ENCODE assay signal across 21 cellular contexts in genomic region chr9:133260334-133261102, GRCh38. TPM values are rescaled to one million over a fixed set of nuclear protein-coding genes. Genes with fewer than 3 reads are reported as not detected.
A peak's percentile ranks its signal among the peaks of the same experiment; 100 is the strongest.
DNase-seq lines count a peak whose midpoint lies in the region; ATAC-seq, FAIRE-seq and TF ChIP-seq lines count a peak whose summit lies in the region.
"Had no signal": no experiment of that assay in that cellular context is flagged by ENCODE, and none has a peak within 500 bp of the region (broad histone marks: within the 10 kb centered on the region; RNA-seq: fewer than 3 reads in every experiment).

No MANE protein-coding gene starts in this region.

- H3K27me3 ChIP-seq in HepG2 (ENCODE audit: control insufficient read depth in 1 of 2, insufficient read depth in 2 of 2, low read length in 2 of 2) (0 out of 5 replicates have a peak, but pooled peaks cover 1 to 4% of the 10 kb centered on the region in 2 experiments), WERI-Rb-1 (ENCODE audit: insufficient read depth, low read depth, severe bottlenecking) (no peaks in the 10 kb centered on the region)

- in situ Hi-C loops in HepG2 (cut with HindIII; ENCODE audit: extremely low pct_ligation_motif_present, low pct_unique_long_range_greater_than_20kb), result no loop called here

- H3K4me1 ChIP-seq in HepG2 (ENCODE audit: insufficient read depth, low read length), result peaks cover 15% of the 10 kb centered on the region
- H3K4me1 ChIP-seq: BE2C, HAP-1 had no signal

- no peaks in the 10 kb centered on the region for H3K9me3 ChIP-seq in HepG2 (ENCODE audit: low read length)
- no peaks in the 10 kb centered on the region for H3K9me3 ChIP-seq in WERI-Rb-1 (ENCODE audit: severe bottlenecking)
- H3K9me3 ChIP-seq: BE2C had no signal

- H3K4me3 ChIP-seq in coronary artery (no peak overlapping the region), HepG2 (replicated peaks in 1 of 3; ENCODE audit: insufficient read depth in 1 of 3, low read depth in 2 of 3, low read length in 3 of 3) (no peak overlapping the region), WERI-Rb-1 (ENCODE audit: low read depth, low read length) (no peak overlapping the region)
- H3K4me3 ChIP-seq: GM12878, GM23248, HAP-1 had no signal

- no peaks in the 10 kb centered on the region for H3K36me3 Mint-ChIP-seq in stimulated activated effector memory CD8-positive, alpha-beta T cell treated with anti-CD3 and anti-CD28 coated beads, Interleukin-12 subunit alpha, Interleukin-12 subunit beta, amount 100 ng/mL, for 72 hours
- H3K36me3 Mint-ChIP-seq: CD4-positive, CD25-positive, alpha-beta regulatory T cell; CD8-positive, alpha-beta memory T cell had no signal

- POLR2A ChIA-PET in HepG2 (lab: Yijun Ruan, JAX), result no interaction called here

- DNase-seq in coronary artery (ENCODE audit: low spot score) (peak; percentile 60), HepG2 (ENCODE audit: low spot score) (no peak), DMS 273 treated with DMSO at 0.1 percent for 48 hours (lab: John Stamatoyannopoulos, UW) (no peak), WERI-Rb-1 (no peak)
- DNase-seq in stimulated activated effector memory CD8-positive, alpha-beta T cell treated with anti-CD3 and anti-CD28 coated beads, Interleukin-12 subunit alpha, Interleukin-12 subunit beta, amount 100 ng/mL, for 72 hours (ENCODE audit: low spot score in 2 of 2), result no peak
- DNase-seq in activated CD8-positive, alpha-beta memory T cell treated with anti-CD3 and anti-CD28 coated beads for 24 hours, result no peak
- DNase-seq: ACHN; BE2C; C1 segment of cervical spinal cord; CD4-positive, CD25-positive, alpha-beta regulatory T cell; CD8-positive, alpha-beta memory T cell; COR-L47; DMS79 treated with DMSO at 0.1 percent for 48 hours; GM23248 had no signal

- H3K9ac ChIP-seq in HepG2 (ENCODE audit: insufficient read depth, low read depth, low read length), result no peak overlapping the region
- H3K9ac ChIP-seq: GM23248 had no signal

- H3K27ac Mint-ChIP-seq in stimulated activated effector memory CD8-positive, alpha-beta T cell treated with anti-CD3 and anti-CD28 coated beads, Interleukin-12 subunit alpha, Interleukin-12 subunit beta, amount 100 ng/mL, for 72 hours, result peak overlapping the region; percentile 72
- H3K27ac Mint-ChIP-seq: CD4-positive, CD25-positive, alpha-beta regulatory T cell had no signal

- no peak overlapping the region for H2AFZ ChIP-seq in HepG2 (ENCODE audit: low read length)
- H2AFZ ChIP-seq: GM23248 had no signal

- CTCF ChIA-PET in HepG2 (lab: Yijun Ruan, JAX; ENCODE audit: low intra/inter-chr PET ratio, low total read pairs), result no interaction called here

- BruUV-seq in HepG2 (replicated peaks; lab: Mats Ljungman, UMichigan), result no TSS peak

- H3K4me3 Mint-ChIP-seq in stimulated activated effector memory CD8-positive, alpha-beta T cell treated with anti-CD3 and anti-CD28 coated beads, Interleukin-12 subunit alpha, Interleukin-12 subunit beta, amount 100 ng/mL, for 72 hours, result no peak overlapping the region
- H3K4me3 Mint-ChIP-seq: CD4-positive, CD25-positive, alpha-beta regulatory T cell; CD8-positive, alpha-beta memory T cell had no signal

- TF ChIP-seq CTCF in coronary artery (IDR thresholded peaks at IDR 0.05) (no peak), HepG2 (CRISPR knock-in tag; IDR thresholded peaks at IDR 0.05) (no peak), WERI-Rb-1 (IDR thresholded peaks at IDR 0.05; ENCODE audit: low read depth, low read length) (no peak)

- H3K36me3 ChIP-seq in HepG2 (replicated peaks in 1 of 2; ENCODE audit: control insufficient read depth in 1 of 2, insufficient read depth in 2 of 2, low read length in 2 of 2) (no peaks in the 10 kb centered on the region), WERI-Rb-1 (no peaks in the 10 kb centered on the region)
- H3K36me3 ChIP-seq: BE2C, HAP-1 had no signal

- H3K9me3 Mint-ChIP-seq in stimulated activated effector memory CD8-positive, alpha-beta T cell treated with anti-CD3 and anti-CD28 coated beads, Interleukin-12 subunit alpha, Interleukin-12 subunit beta, amount 100 ng/mL, for 72 hours, result no peaks in the 10 kb centered on the region
- H3K9me3 Mint-ChIP-seq: CD4-positive, CD25-positive, alpha-beta regulatory T cell; CD8-positive, alpha-beta memory T cell had no signal

- H3K27ac ChIP-seq in coronary artery (no peak overlapping the region), HepG2 (ENCODE audit: extremely low read length, insufficient read depth, low read length) (no peak overlapping the region), WERI-Rb-1 (no peak overlapping the region)
- H3K27ac ChIP-seq: GM23248 had no signal

- no peaks in the 10 kb centered on the region for H3K79me2 ChIP-seq in HepG2 (ENCODE audit: insufficient read depth, low read length)

- FAIRE-seq in HepG2 (lab: Jason Lieb, UNC), result no peak
- FAIRE-seq: A204.1, D721Med, GM12878, GM19239 had no signal

- H3K4me2 ChIP-seq in HepG2 (ENCODE audit: low read depth, low read length), result no peak overlapping the region

- no peaks in the 10 kb centered on the region for H3K4me1 Mint-ChIP-seq in stimulated activated effector memory CD8-positive, alpha-beta T cell treated with anti-CD3 and anti-CD28 coated beads, Interleukin-12 subunit alpha, Interleukin-12 subunit beta, amount 100 ng/mL, for 72 hours
- H3K4me1 Mint-ChIP-seq: CD4-positive, CD25-positive, alpha-beta regulatory T cell; CD8-positive, alpha-beta memory T cell had no signal

- WGBS in HepG2 (ENCODE audit: low lambda C conversion rate), result 34% methylated on average over 9 of the region's 9 CpGs

- TF ChIP-seq RAD21 in HepG2 (CRISPR knock-in tag; IDR thresholded peaks at IDR 0.05), result no peak

- H4K20me1 ChIP-seq in HepG2 (ENCODE audit: insufficient read depth, low read length), result no peaks in the 10 kb centered on the region

- no peak for ATAC-seq in HepG2
- ATAC-seq in stimulated activated effector memory CD8-positive, alpha-beta T cell treated with anti-CD3 and anti-CD28 coated beads, Interleukin-12 subunit alpha, Interleukin-12 subunit beta, amount 100 ng/mL, for 72 hours, result no peak
- ATAC-seq: GM12878 had no signal

- TF ChIP-seq EP300 in HepG2 (IDR thresholded peaks at IDR 0.05; ENCODE audit: low read depth in 2 of 2, low read length in 2 of 2) (no peak), HepG2 (CRISPR knock-in tag; IDR thresholded peaks at IDR 0.05; ENCODE audit: borderline replicate concordance) (no peak)

- intact Hi-C loops in HepG2 (cut with micrococcal nuclease; ENCODE audit: unreplicated experiment), result no loop called here

- no peak for TF ChIP-seq POLR2A in HepG2 (IDR thresholded peaks at IDR 0.05; ENCODE audit: insufficient read depth in 1 of 2, low read depth in 2 of 2, low read length in 2 of 2)

TF ChIP-seq in HepG2, 621 proteins besides CTCF, POLR2A, EP300 and RAD21:
- TF ChIP-seq ZNF12 (CRISPR knock-in tag; IDR thresholded peaks at IDR 0.05) (no peak), ZNF331 (CRISPR knock-in tag; IDR thresholded peaks at IDR 0.05) (peak; percentile 75)

RNA-seq across cellular contexts. Expression of gene ABO, which starts 14.5 kb away (rescaled TPM):
- not detected in 2 replicates for total RNA-seq in HepG2 (2016; rRNA removed; fragmentation: Illumina TruSeq; extraction: Trizol)
- total RNA-seq in HepG2 (2016; cell fraction: cytosol; rRNA removed; fragmentation: Illumina TruSeq; extraction: Trizol; ENCODE audit: low read depth), result not detected in 2 replicates
- 0.11 TPM in 1 of 2 replicates, not detected in the other for total RNA-seq in HepG2 (2016; cell fraction: insoluble cytoplasmic fraction; rRNA removed; fragmentation: Illumina TruSeq; extraction: Trizol)
- total RNA-seq in HepG2 (2016; cell fraction: membrane; rRNA removed; fragmentation: Illumina TruSeq; extraction: Trizol), result not detected in 2 replicates
- total RNA-seq in HepG2 (2016; cell fraction: nucleus; rRNA removed; fragmentation: Illumina TruSeq; extraction: Trizol), result not detected in 2 replicates
- not detected in 2 replicates for polyA plus RNA-seq in HepG2 (2011; rRNA removed)
- not detected in 2 replicates for polyA plus RNA-seq in HepG2 (2011; cell fraction: cytosol; rRNA removed)
- polyA plus RNA-seq in HepG2 (2011; cell fraction: nucleus; rRNA removed), result not detected in 2 replicates
- polyA plus RNA-seq in HepG2 (2012), result not detected in 2 replicates
- not detected in 2 replicates for polyA plus RNA-seq in HepG2 (2016; cell fraction: cytosol; fragmentation: Illumina TruSeq; extraction: Trizol; ENCODE audit: low read depth)
- polyA plus RNA-seq in HepG2 (2016; cell fraction: insoluble cytoplasmic fraction; fragmentation: Illumina TruSeq; extraction: Trizol; ENCODE audit: low read depth), result 0.10 TPM in 2 replicates
- not detected in 2 replicates for polyA plus RNA-seq in HepG2 (2016; cell fraction: membrane; fragmentation: Illumina TruSeq; extraction: Trizol; ENCODE audit: low read depth)
- polyA plus RNA-seq in HepG2 (2016; cell fraction: nucleus; fragmentation: Illumina TruSeq; extraction: Trizol; ENCODE audit: insufficient read depth, low read depth), result 0.18 and 0.21 TPM in 2 replicates
- 0.26 and 1.7 TPM in 2 replicates for polyA minus RNA-seq in HepG2 (2011; rRNA and poly(A)+ RNA removed; ENCODE audit: low replicate concordance)
- not detected in 2 replicates for polyA minus RNA-seq in HepG2 (2011; cell fraction: cytosol; rRNA and poly(A)+ RNA removed)
- not detected in 2 replicates for polyA minus RNA-seq in HepG2 (2011; cell fraction: nucleus; rRNA and poly(A)+ RNA removed)
- total RNA-seq: CD8-positive, alpha-beta memory T cell; GM12878; GM23248; H4 had no signal
- polyA plus RNA-seq: CD4-positive, CD25-positive, alpha-beta regulatory T cell; CD8-positive, alpha-beta memory T cell; GM23248 had no signal

RNA-seq across cellular contexts. Expression of gene OBP2B, which starts 51.5 kb away (rescaled TPM):
- not detected in 2 replicates for total RNA-seq in HepG2 (2016; rRNA removed; fragmentation: Illumina TruSeq; extraction: Trizol)
- total RNA-seq in HepG2 (2016; cell fraction: cytosol; rRNA removed; fragmentation: Illumina TruSeq; extraction: Trizol; ENCODE audit: low read depth), result not detected in 2 replicates
- total RNA-seq in HepG2 (2016; cell fraction: insoluble cytoplasmic fraction; rRNA removed; fragmentation: Illumina TruSeq; extraction: Trizol), result not detected in 2 replicates
- total RNA-seq in HepG2 (2016; cell fraction: membrane; rRNA removed; fragmentation: Illumina TruSeq; extraction: Trizol), result not detected in 2 replicates
- total RNA-seq in HepG2 (2016; cell fraction: nucleus; rRNA removed; fragmentation: Illumina TruSeq; extraction: Trizol), result not detected in 2 replicates
- polyA plus RNA-seq in HepG2 (2011; rRNA removed), result not detected in 2 replicates
- not detected in 2 replicates for polyA plus RNA-seq in HepG2 (2011; cell fraction: cytosol; rRNA removed)
- not detected in 2 replicates for polyA plus RNA-seq in HepG2 (2011; cell fraction: nucleus; rRNA removed)
- not detected in 2 replicates for polyA plus RNA-seq in HepG2 (2012)
- not detected in 2 replicates for polyA plus RNA-seq in HepG2 (2016; cell fraction: cytosol; fragmentation: Illumina TruSeq; extraction: Trizol; ENCODE audit: low read depth)
- polyA plus RNA-seq in HepG2 (2016; cell fraction: insoluble cytoplasmic fraction; fragmentation: Illumina TruSeq; extraction: Trizol; ENCODE audit: low read depth), result not detected in 2 replicates
- not detected in 2 replicates for polyA plus RNA-seq in HepG2 (2016; cell fraction: membrane; fragmentation: Illumina TruSeq; extraction: Trizol; ENCODE audit: low read depth)
- not detected in 2 replicates for polyA plus RNA-seq in HepG2 (2016; cell fraction: nucleus; fragmentation: Illumina TruSeq; extraction: Trizol; ENCODE audit: insufficient read depth, low read depth)
- not detected in 2 replicates for polyA minus RNA-seq in HepG2 (2011; rRNA and poly(A)+ RNA removed; ENCODE audit: low replicate concordance)
- polyA minus RNA-seq in HepG2 (2011; cell fraction: cytosol; rRNA and poly(A)+ RNA removed), result not detected in 2 replicates
- not detected in 2 replicates for polyA minus RNA-seq in HepG2 (2011; cell fraction: nucleus; rRNA and poly(A)+ RNA removed)
- total RNA-seq: CD4-positive, CD25-positive, alpha-beta regulatory T cell; CD8-positive, alpha-beta memory T cell; GM12878; GM23248; H4; HT-29 had no signal
- polyA plus RNA-seq: CD4-positive, CD25-positive, alpha-beta regulatory T cell; CD8-positive, alpha-beta memory T cell; GM12878; GM23248 had no signal
